Comparison of ENCODE assay signal across 1 cellular context in genomic region chr1:16895602-16896315, GRCh38.
A peak's percentile ranks its signal among the peaks of the same experiment; 100 is the strongest.
TF ChIP-seq lines count a peak whose summit lies in the region.

RNU1-2 (plus strand) TSS chr1:16895980.

TF ChIP-seq in K562, 482 proteins besides CTCF, POLR2A, EP300 and RAD21 (continued from another document):
- TF ChIP-seq, protein P1, sequence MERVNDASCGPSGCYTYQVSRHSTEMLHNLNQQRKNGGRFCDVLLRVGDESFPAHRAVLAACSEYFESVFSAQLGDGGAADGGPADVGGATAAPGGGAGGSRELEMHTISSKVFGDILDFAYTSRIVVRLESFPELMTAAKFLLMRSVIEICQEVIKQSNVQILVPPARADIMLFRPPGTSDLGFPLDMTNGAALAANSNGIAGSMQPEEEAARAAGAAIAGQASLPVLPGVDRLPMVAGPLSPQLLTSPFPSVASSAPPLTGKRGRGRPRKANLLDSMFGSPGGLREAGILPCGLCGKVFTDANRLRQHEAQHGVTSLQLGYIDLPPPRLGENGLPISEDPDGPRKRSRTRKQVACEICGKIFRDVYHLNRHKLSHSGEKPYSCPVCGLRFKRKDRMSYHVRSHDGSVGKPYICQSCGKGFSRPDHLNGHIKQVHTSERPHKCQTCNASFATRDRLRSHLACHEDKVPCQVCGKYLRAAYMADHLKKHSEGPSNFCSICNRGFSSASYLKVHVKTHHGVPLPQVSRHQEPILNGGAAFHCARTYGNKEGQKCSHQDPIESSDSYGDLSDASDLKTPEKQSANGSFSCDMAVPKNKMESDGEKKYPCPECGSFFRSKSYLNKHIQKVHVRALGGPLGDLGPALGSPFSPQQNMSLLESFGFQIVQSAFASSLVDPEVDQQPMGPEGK (CRISPR knock-in tag; IDR thresholded peaks at IDR 0.05; ENCODE audit: borderline replicate concordance), result peak; percentile 87; the same call in 1 of the 2 replicates
- TF ChIP-seq, protein P2, sequence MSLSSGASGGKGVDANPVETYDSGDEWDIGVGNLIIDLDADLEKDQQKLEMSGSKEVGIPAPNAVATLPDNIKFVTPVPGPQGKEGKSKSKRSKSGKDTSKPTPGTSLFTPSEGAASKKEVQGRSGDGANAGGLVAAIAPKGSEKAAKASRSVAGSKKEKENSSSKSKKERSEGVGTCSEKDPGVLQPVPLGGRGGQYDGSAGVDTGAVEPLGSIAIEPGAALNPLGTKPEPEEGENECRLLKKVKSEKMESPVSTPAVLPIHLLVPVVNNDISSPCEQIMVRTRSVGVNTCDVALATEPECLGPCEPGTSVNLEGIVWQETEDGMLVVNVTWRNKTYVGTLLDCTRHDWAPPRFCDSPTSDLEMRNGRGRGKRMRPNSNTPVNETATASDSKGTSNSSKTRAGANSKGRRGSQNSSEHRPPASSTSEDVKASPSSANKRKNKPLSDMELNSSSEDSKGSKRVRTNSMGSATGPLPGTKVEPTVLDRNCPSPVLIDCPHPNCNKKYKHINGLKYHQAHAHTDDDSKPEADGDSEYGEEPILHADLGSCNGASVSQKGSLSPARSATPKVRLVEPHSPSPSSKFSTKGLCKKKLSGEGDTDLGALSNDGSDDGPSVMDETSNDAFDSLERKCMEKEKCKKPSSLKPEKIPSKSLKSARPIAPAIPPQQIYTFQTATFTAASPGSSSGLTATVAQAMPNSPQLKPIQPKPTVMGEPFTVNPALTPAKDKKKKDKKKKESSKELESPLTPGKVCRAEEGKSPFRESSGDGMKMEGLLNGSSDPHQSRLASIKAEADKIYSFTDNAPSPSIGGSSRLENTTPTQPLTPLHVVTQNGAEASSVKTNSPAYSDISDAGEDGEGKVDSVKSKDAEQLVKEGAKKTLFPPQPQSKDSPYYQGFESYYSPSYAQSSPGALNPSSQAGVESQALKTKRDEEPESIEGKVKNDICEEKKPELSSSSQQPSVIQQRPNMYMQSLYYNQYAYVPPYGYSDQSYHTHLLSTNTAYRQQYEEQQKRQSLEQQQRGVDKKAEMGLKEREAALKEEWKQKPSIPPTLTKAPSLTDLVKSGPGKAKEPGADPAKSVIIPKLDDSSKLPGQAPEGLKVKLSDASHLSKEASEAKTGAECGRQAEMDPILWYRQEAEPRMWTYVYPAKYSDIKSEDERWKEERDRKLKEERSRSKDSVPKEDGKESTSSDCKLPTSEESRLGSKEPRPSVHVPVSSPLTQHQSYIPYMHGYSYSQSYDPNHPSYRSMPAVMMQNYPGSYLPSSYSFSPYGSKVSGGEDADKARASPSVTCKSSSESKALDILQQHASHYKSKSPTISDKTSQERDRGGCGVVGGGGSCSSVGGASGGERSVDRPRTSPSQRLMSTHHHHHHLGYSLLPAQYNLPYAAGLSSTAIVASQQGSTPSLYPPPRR (CRISPR knock-in tag; IDR thresholded peaks at IDR 0.05; ENCODE audit: borderline replicate concordance), result peak; percentile 94
- TF ChIP-seq MLLT1 (IDR thresholded peaks at IDR 0.05) (peak; percentile 94 to 96), ZNF436 (CRISPR knock-in tag; IDR thresholded peaks at IDR 0.05) (peak; percentile 91)
TF ChIP-seq in K562: peak in this region for 249; not testable (repeated sequence) for 233.
